ENCODE assay signal across 21 cellular contexts in the genomic region with DNA sequence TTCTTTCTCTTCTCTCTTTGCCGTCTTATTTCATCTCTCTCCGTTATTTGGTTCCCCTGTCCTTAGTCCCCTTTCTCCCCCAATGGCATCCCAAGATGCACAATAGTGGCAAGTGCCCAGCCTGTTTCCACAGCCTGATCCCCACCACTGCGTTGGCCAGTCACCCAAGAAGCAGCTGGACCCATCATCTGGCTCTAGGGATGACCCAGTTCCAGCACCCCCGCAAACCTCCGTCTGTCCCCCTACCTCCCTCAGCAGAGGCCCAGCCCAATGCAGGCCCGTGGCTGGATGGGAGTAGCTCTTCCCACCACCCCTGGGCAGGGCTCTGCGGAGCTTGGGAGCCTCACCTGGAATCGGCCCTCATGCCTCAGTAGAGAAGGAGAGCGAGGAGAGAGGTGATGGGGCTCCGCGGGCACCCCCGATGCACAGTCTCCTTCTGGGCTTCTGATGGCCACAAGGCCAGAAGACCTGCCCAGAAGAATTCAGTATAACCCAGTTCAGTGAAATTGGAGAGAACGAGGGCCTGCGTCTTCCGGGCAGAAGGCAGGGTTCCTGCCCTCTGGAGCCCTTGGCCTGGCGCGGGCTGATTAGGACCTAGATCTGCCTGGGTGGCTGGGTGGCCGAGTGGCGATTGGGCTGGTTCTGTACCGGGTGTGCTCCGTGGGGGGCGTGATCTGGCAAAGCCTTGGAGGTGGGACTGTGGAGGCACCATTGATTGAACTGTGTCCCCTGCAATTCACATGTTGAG.
"Had no signal": no experiment of that assay in that cellular context is flagged by ENCODE, and none has a peak within 500 bp of the region (broad histone marks: within the 10 kb centered on the region; RNA-seq: fewer than 3 reads in every experiment).

No MANE protein-coding gene starts in this region.

- H3K36me3 Mint-ChIP-seq: memory B cell, mesothelial cell of epicardium, type B pancreatic cell had no signal

- H3K4me3 Mint-ChIP-seq: effector memory CD8-positive, alpha-beta T cell; memory B cell; mesothelial cell of epicardium; type B pancreatic cell had no signal

- H3K27ac ChIP-seq: epithelial cell of prostate, esophagus muscularis mucosa, gastrocnemius medialis, heart right ventricle, left ventricle myocardium inferior, lower lobe of right lung, pancreas, suprapubic skin, thyroid gland had no signal

- H3K36me3 ChIP-seq: esophagus muscularis mucosa, gastrocnemius medialis, heart right ventricle, left ventricle myocardium inferior, lower lobe of right lung, pancreas, suprapubic skin, thyroid gland had no signal

- H3K4me3 ChIP-seq: esophagus muscularis mucosa, gastrocnemius medialis, heart right ventricle, left ventricle myocardium inferior, lower lobe of right lung, pancreas, suprapubic skin, thyroid gland had no signal

- DNase-seq: effector memory CD8-positive, alpha-beta T cell; gastrocnemius medialis; heart right ventricle; left ventricle myocardium inferior; lower lobe of right lung; nephron progenitor cell; nucleus accumbens; small intestine; stimulated activated CD4-positive, alpha-beta T cell treated with anti-CD3 and anti-CD28 coated beads, Interleukin-2, amount 100 ng/mL, for 48 hours; stimulated activated naive CD8-positive, alpha-beta T cell treated with anti-CD3 and anti-CD28 coated beads, Interleukin-15, Interleukin-2, amounts not matched to agents 100 U/mL and 50 U/mL, for 24 hours; thyroid gland had no signal

- H3K9me3 Mint-ChIP-seq: effector memory CD8-positive, alpha-beta T cell; memory B cell; mesothelial cell of epicardium; nephron progenitor cell; type B pancreatic cell had no signal

- H3K27me3 ChIP-seq: esophagus muscularis mucosa, gastrocnemius medialis, heart right ventricle, pancreas, suprapubic skin, thyroid gland had no signal

- ATAC-seq: effector memory CD8-positive, alpha-beta T cell; gastrocnemius medialis; lower lobe of right lung; pancreas; right cardiac atrium; stimulated activated naive CD8-positive, alpha-beta T cell treated with anti-CD3 and anti-CD28 coated beads, Interleukin-15, Interleukin-2, amounts not matched to agents 100 U/mL and 50 U/mL, for 24 hours had no signal

- H3K27ac Mint-ChIP-seq: memory B cell, nephron progenitor cell, progenitor cell of endocrine pancreas had no signal

- H3K4me1 Mint-ChIP-seq: memory B cell had no signal

- H3K4me1 ChIP-seq: esophagus muscularis mucosa, gastrocnemius medialis, heart right ventricle, left ventricle myocardium inferior, lower lobe of right lung, pancreas, suprapubic skin, thyroid gland had no signal

- H3K27me3 Mint-ChIP-seq: effector memory CD8-positive, alpha-beta T cell; memory B cell; progenitor cell of endocrine pancreas; type B pancreatic cell had no signal

- H3K9me3 ChIP-seq: esophagus muscularis mucosa, gastrocnemius medialis, heart right ventricle, left ventricle myocardium inferior, lower lobe of right lung, pancreas, suprapubic skin, thyroid gland had no signal

- FAIRE-seq: keratinocyte, pancreas, small intestine had no signal
